1 cellular context compared by ENCODE assay signal in genomic region chr1:241396747-241397691, GRCh38.
TF ChIP-seq lines count a peak whose summit lies in the region.

No MANE protein-coding gene starts in this region.

TF ChIP-seq in IMR-90, 13 proteins besides CTCF, POLR2A, EP300 and RAD21:
- no peak for TF ChIP-seq MAFK (IDR thresholded peaks at IDR 0.05; ENCODE audit: low read depth, low read length)
- TF ChIP-seq MXI1 (IDR thresholded peaks at IDR 0.05; ENCODE audit: borderline replicate concordance, low read depth, low read length) = no peak
- no peak for TF ChIP-seq NFE2L2 (IDR thresholded peaks at IDR 0.05; ENCODE audit: low read depth, low read length)
- TF ChIP-seq ELK1 (IDR thresholded peaks at IDR 0.05; ENCODE audit: borderline replicate concordance, low read depth, low read length) = no peak
- no peak for TF ChIP-seq RFX5 (IDR thresholded peaks at IDR 0.05; ENCODE audit: low read depth, low read length)
- TF ChIP-seq FOS (IDR thresholded peaks at IDR 0.05; ENCODE audit: low read depth, low read length) = no peak
- TF ChIP-seq SMC3 (IDR thresholded peaks at IDR 0.05; ENCODE audit: low read depth, low read length) = no peak
- no peak for TF ChIP-seq MAZ (IDR thresholded peaks at IDR 0.05; ENCODE audit: borderline replicate concordance, low read depth, low read length)
- no peak for TF ChIP-seq CHD1 (IDR thresholded peaks at IDR 0.05; ENCODE audit: low read depth, low read length)
- TF ChIP-seq CEBPB (IDR thresholded peaks at IDR 0.05; ENCODE audit: low read depth, low read length) = no peak
- no peak for TF ChIP-seq USF2 (IDR thresholded peaks at IDR 0.05; ENCODE audit: low read depth, low read length)
- TF ChIP-seq RCOR1 (IDR thresholded peaks at IDR 0.05; ENCODE audit: insufficient replicate concordance, low read length) = no peak
- TF ChIP-seq BHLHE40 (IDR thresholded peaks at IDR 0.05; ENCODE audit: low read depth, low read length) = no peak
